In the genomic region with DNA sequence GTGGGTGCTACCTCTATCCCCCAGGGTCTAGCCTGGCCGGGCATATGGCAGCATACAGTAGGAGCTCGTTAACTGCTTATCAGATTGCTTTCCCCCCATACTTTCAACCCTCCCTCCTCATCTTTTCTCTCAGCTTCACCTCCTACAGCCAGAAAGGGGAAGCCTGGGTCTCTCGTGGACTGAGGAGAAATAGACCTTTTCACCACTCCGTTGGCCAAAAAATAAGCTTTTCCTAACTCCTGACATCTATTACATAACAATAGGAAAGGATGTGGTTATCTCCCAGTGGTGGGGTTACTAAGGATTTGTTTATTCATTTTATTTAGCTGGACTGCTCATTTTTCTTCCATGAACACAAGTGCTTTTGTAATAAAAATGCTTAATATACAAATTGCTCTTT, we compare ENCODE assay signal across 32 cellular contexts. TPM values are rescaled to one million over a fixed set of nuclear protein-coding genes. Genes with fewer than 3 reads are reported as not detected.
DNase-seq lines count a peak whose midpoint lies in the region; ATAC-seq and TF ChIP-seq lines count a peak whose summit lies in the region.
"Had no signal": no experiment of that assay in that cellular context is flagged by ENCODE, and none has a peak within 500 bp of the region (broad histone marks: within the 10 kb centered on the region; RNA-seq: fewer than 3 reads in every experiment).

No MANE protein-coding gene starts in this region.

- POLR2A ChIA-PET in HEK293 (lab: Yijun Ruan, JAX) = interaction anchor here (1.0 kb wide), 1 partner anchor 192 kb away, joined by 3 read pairs; the partner anchor contains the start of genes RNF167 and SLC25A11
- POLR2A ChIA-PET in naive thymus-derived CD4-positive, alpha-beta T cell (lab: Charles Lee) = interaction anchor here (0.5 to 0.9 kb wide), 2 partner anchors 17 to 47 kb away, joined by 3 to 4 read pairs; partner anchors contain the start of gene PSMB6

- peaks cover 19% of the 10 kb centered on the region for H3K4me1 Mint-ChIP-seq in activated CD4-positive, alpha-beta T cell treated with anti-CD3 and anti-CD28 coated beads, Interleukin-2, amount 10 ng/mL, durations not matched to agents 24 days and 14 days
- peaks cover 13 to 26% (median 21%) of the 10 kb centered on the region in 7 donors for H3K4me1 Mint-ChIP-seq in naive thymus-derived CD4-positive, alpha-beta T cell

- no peaks in the 10 kb centered on the region for H3K9me3 Mint-ChIP-seq in activated CD4-positive, alpha-beta T cell treated with anti-CD3 and anti-CD28 coated beads, Interleukin-2, amount 10 ng/mL, durations not matched to agents 24 days and 14 days
- peaks cover 0 to 1% (median 0%) of the 10 kb centered on the region in 11 donors for H3K9me3 Mint-ChIP-seq in naive thymus-derived CD4-positive, alpha-beta T cell
- H3K9me3 Mint-ChIP-seq: activated T-cell treated with anti-CD3 and anti-CD28 coated beads, Interleukin-2, amount 50 U/mL, for 72 hours; naive B cell had no signal

- H3K27ac ChIP-seq in HEK293 (ENCODE audit: extremely low read depth, low read depth, low read length) (no peak overlapping the region), caudate nucleus (ENCODE audit: low read depth, low read length) (peak overlapping the region; percentile 1)
- no peak overlapping the region for H3K27ac ChIP-seq in naive thymus-derived CD4-positive, alpha-beta T cell (ENCODE audit: low read depth, low read length)
- H3K27ac ChIP-seq: A549, cardiac muscle cell had no signal

- H3K27me3 Mint-ChIP-seq in activated CD4-positive, alpha-beta T cell treated with anti-CD3 and anti-CD28 coated beads, Interleukin-2, amount 10 ng/mL, durations not matched to agents 24 days and 14 days = peaks cover 34% of the 10 kb centered on the region
- peaks cover 0 to 45% (median 2%) of the 10 kb centered on the region in 5 donors for H3K27me3 Mint-ChIP-seq in naive thymus-derived CD4-positive, alpha-beta T cell

- DNase-seq in activated CD4-positive, alpha-beta T cell treated with anti-CD3 and anti-CD28 coated beads, Interleukin-2, amount 10 ng/mL, durations not matched to agents 24 days and 14 days = no peak
- DNase-seq in activated CD4-positive, alpha-beta T cell treated with anti-CD3 and anti-CD28 coated beads, Interleukin-2, amount 50 U/mL, for 1 hour = no peak
- no peak for DNase-seq in caudate nucleus (lab: John Stamatoyannopoulos, UW)
- DNase-seq in naive thymus-derived CD4-positive, alpha-beta T cell = no peak
- DNase-seq: activated CD4-positive, CD25-positive, alpha-beta regulatory T cell treated with anti-CD3 and anti-CD28 coated beads, Interleukin-2, amount 50 U/mL, for 72 hours; activated naive CD4-positive, alpha-beta T cell treated with anti-CD3 and anti-CD28 coated beads, Interleukin-2, amount 50 U/mL, for 16 hours; activated T-cell treated with anti-CD3 and anti-CD28 coated beads, Interleukin-2, amount 50 U/mL, for 72 hours; BE2C; dermis blood vessel endothelial cell; DND-41; H7; heart left ventricle; left cardiac atrium; naive B cell; NCI-H1105; NCI-H1930; NCI-H226; SHP77; stimulated activated CD4-positive, alpha-beta T cell treated with anti-CD3 and anti-CD28 coated beads, Interleukin-2, amount 100 ng/mL, for 24 hours had no signal

- no peaks in the 10 kb centered on the region for H3K4me1 ChIP-seq in HEK293 (ENCODE audit: control insufficient read depth, insufficient read depth, low read length)
- H3K4me1 ChIP-seq in naive thymus-derived CD4-positive, alpha-beta T cell (ENCODE audit: control insufficient read depth in 2 of 2, insufficient read depth in 2 of 2, low read length in 2 of 2) = peaks cover 5 to 7% of the 10 kb centered on the region in 2 donors
- H3K4me1 ChIP-seq: A549, BE2C had no signal

- no peaks in the 10 kb centered on the region for H3K36me3 Mint-ChIP-seq in activated CD4-positive, alpha-beta T cell treated with anti-CD3 and anti-CD28 coated beads, Interleukin-2, amount 10 ng/mL, durations not matched to agents 24 days and 14 days (ENCODE audit: low read depth)
- no peaks in the 10 kb centered on the region for H3K36me3 Mint-ChIP-seq in naive thymus-derived CD4-positive, alpha-beta T cell
- H3K36me3 Mint-ChIP-seq: naive B cell had no signal

- CTCF ChIA-PET in HEK293 (lab: Yijun Ruan, JAX) = no interaction called here
- CTCF ChIA-PET in naive thymus-derived CD4-positive, alpha-beta T cell (lab: Charles Lee) = no interaction called here

- peak overlapping the region; percentile 31 for H3K27ac Mint-ChIP-seq in activated CD4-positive, alpha-beta T cell treated with anti-CD3 and anti-CD28 coated beads, Interleukin-2, amount 10 ng/mL, durations not matched to agents 24 days and 14 days
- H3K27ac Mint-ChIP-seq in naive thymus-derived CD4-positive, alpha-beta T cell = peak overlapping the region in 4 of 9 donors; percentile 35 to 73 (median 62)
- H3K27ac Mint-ChIP-seq: activated T-cell treated with anti-CD3 and anti-CD28 coated beads, Interleukin-2, amount 50 U/mL, for 72 hours had no signal

- H3K9me3 ChIP-seq in HEK293 (ENCODE audit: control insufficient read depth, insufficient read depth, low read depth, low read length) = no peaks in the 10 kb centered on the region
- no peaks in the 10 kb centered on the region for H3K9me3 ChIP-seq in naive thymus-derived CD4-positive, alpha-beta T cell (ENCODE audit: control insufficient read depth in 2 of 3, low read length in 3 of 3)
- H3K9me3 ChIP-seq: A549, BE2C, heart left ventricle had no signal

- no peaks in the 10 kb centered on the region for H3K27me3 ChIP-seq in naive thymus-derived CD4-positive, alpha-beta T cell (ENCODE audit: control insufficient read depth in 2 of 2, insufficient read depth in 2 of 2, low read length in 2 of 2)

- intact Hi-C loops in activated CD4-positive, alpha-beta T cell treated with anti-CD3 and anti-CD28 coated beads, Interleukin-2, amount 10 ng/mL, durations not matched to agents 24 days and 14 days (cut with micrococcal nuclease) = loop anchor here (5.0 kb wide), 1 partner anchor 39 kb away; the partner anchor contains the start of genes GLTPD2 and VMO1
- intact Hi-C loops in naive thymus-derived CD4-positive, alpha-beta T cell (cut with micrococcal nuclease) = loop anchor here (1.0 to 5.0 kb wide), 2 partner anchors 9 to 36 kb away; partner anchors contain the start of genes ARRB2 (in 2 of the 2), CXCL16 (in 1 of the 2) and ZMYND15 (in 1 of the 2)

- no peaks in the 10 kb centered on the region for H3K36me3 ChIP-seq in HEK293 (ENCODE audit: control insufficient read depth in 2 of 2, insufficient read depth in 1 of 2, low read length in 2 of 2)
- H3K36me3 ChIP-seq in naive thymus-derived CD4-positive, alpha-beta T cell (ENCODE audit: control insufficient read depth in 2 of 3, insufficient read depth in 3 of 3, low read length in 3 of 3) = no peaks in the 10 kb centered on the region
- H3K36me3 ChIP-seq: BE2C, cardiac muscle cell, heart left ventricle had no signal

- H3K4me3 Mint-ChIP-seq in activated CD4-positive, alpha-beta T cell treated with anti-CD3 and anti-CD28 coated beads, Interleukin-2, amount 10 ng/mL, durations not matched to agents 24 days and 14 days = peak overlapping the region; percentile 60
- peak overlapping the region in 7 of 10 donors; percentile 37 to 76 (median 72) for H3K4me3 Mint-ChIP-seq in naive thymus-derived CD4-positive, alpha-beta T cell

- no peak for TF ChIP-seq CTCF in HEK293 (tag by site-specific recombination; IDR thresholded peaks at IDR 0.05)

- H3K4me3 ChIP-seq in HEK293 (ENCODE audit: low read depth, low read length) = no peak overlapping the region
- H3K4me3 ChIP-seq in naive thymus-derived CD4-positive, alpha-beta T cell (ENCODE audit: low read length) = no peak overlapping the region
- H3K4me3 ChIP-seq: A549, cardiac muscle cell, GM12878, heart left ventricle, smooth muscle cell had no signal

- ATAC-seq in naive thymus-derived CD4-positive, alpha-beta T cell = no peak
- ATAC-seq in GM19035 (IDR thresholded peaks at IDR 0.05; ENCODE audit: unreplicated experiment) (no peak), GM21447 (IDR thresholded peaks at IDR 0.05; ENCODE audit: unreplicated experiment) (no peak), GM19455 (IDR thresholded peaks at IDR 0.05; ENCODE audit: unreplicated experiment) (no peak)
- ATAC-seq: A549 had no signal

TF ChIP-seq in HEK293, 187 proteins besides CTCF, POLR2A, EP300 and RAD21 (continues in another document):
- no peak for TF ChIP-seq ZNF155 (tag by site-specific recombination; IDR thresholded peaks at IDR 0.05)
- no peak for TF ChIP-seq ZNF670 (tag by site-specific recombination; IDR thresholded peaks at IDR 0.05; ENCODE audit: low read depth)
- TF ChIP-seq ZNF341 (tag by site-specific recombination; IDR thresholded peaks at IDR 0.05; ENCODE audit: low read depth) = peak; percentile 43
- no peak for TF ChIP-seq ZNF530 (tag by site-specific recombination; IDR thresholded peaks at IDR 0.05; ENCODE audit: low read depth)

RNA-seq across cellular contexts. Expression of gene CXCL16, which starts 9.0 kb away (rescaled TPM):
- total RNA-seq in activated CD4-positive, alpha-beta T cell treated with anti-CD3 and anti-CD28 coated beads, Interleukin-2, amount 10 ng/mL, durations not matched to agents 24 days and 14 days = 1.8 and 2.5 TPM in 2 replicates
- 10 to 100 TPM in 2 of 5 experiments, 1 to 10 TPM in 3; 2.6 to 68.0 (median 3.4) TPM for total RNA-seq in naive thymus-derived CD4-positive, alpha-beta T cell
- 1 to 10 TPM; 1.2 to 4.4 TPM for polyA plus RNA-seq in naive thymus-derived CD4-positive, alpha-beta T cell

RNA-seq across cellular contexts. Expression of gene ZMYND15, which starts 9.1 kb away (rescaled TPM):
- not detected in 2 replicates for total RNA-seq in activated CD4-positive, alpha-beta T cell treated with anti-CD3 and anti-CD28 coated beads, Interleukin-2, amount 10 ng/mL, durations not matched to agents 24 days and 14 days
- 1 to 10 TPM in 2 of 5 experiments, under 1 TPM in 2, not detected in 1; 0.22 to 5.2 (median 1.4) TPM for total RNA-seq in naive thymus-derived CD4-positive, alpha-beta T cell
- polyA plus RNA-seq in naive thymus-derived CD4-positive, alpha-beta T cell = not detected
- total RNA-seq: cardiac muscle cell, dermis blood vessel endothelial cell, smooth muscle cell had no signal
- polyA plus RNA-seq: cardiac muscle cell, smooth muscle cell had no signal

RNA-seq across cellular contexts. Expression of gene MED11, which starts 17.5 kb away (rescaled TPM):
- total RNA-seq in activated CD4-positive, alpha-beta T cell treated with anti-CD3 and anti-CD28 coated beads, Interleukin-2, amount 10 ng/mL, durations not matched to agents 24 days and 14 days = 19.1 and 20.4 TPM in 2 replicates
- total RNA-seq in naive thymus-derived CD4-positive, alpha-beta T cell = 10 to 100 TPM; 10.4 to 32.0 (median 25.5) TPM
- 10 to 100 TPM; 43.2 to 73.9 TPM for polyA plus RNA-seq in naive thymus-derived CD4-positive, alpha-beta T cell

RNA-seq across cellular contexts. Expression of gene TM4SF5, which starts 23.0 kb away (rescaled TPM):
- not detected in 2 replicates for total RNA-seq in activated CD4-positive, alpha-beta T cell treated with anti-CD3 and anti-CD28 coated beads, Interleukin-2, amount 10 ng/mL, durations not matched to agents 24 days and 14 days
- total RNA-seq in naive thymus-derived CD4-positive, alpha-beta T cell = not detected
- not detected for polyA plus RNA-seq in naive thymus-derived CD4-positive, alpha-beta T cell
- total RNA-seq: activated T-cell treated with anti-CD3 and anti-CD28 coated beads, Interleukin-2, amount 50 U/mL, for 72 hours; aorta; cardiac muscle cell; dermis blood vessel endothelial cell; H7; heart left ventricle; left cardiac atrium; LHCN-M2; osteoblast; renal cortical epithelial cell; smooth muscle cell; urinary bladder had no signal
- polyA plus RNA-seq: cardiac muscle cell, GM12878, heart left ventricle, smooth muscle cell had no signal

RNA-seq across cellular contexts. Expression of gene VMO1, which starts 37.5 kb away (rescaled TPM):
- not detected in 2 replicates for total RNA-seq in activated CD4-positive, alpha-beta T cell treated with anti-CD3 and anti-CD28 coated beads, Interleukin-2, amount 10 ng/mL, durations not matched to agents 24 days and 14 days
- total RNA-seq in naive thymus-derived CD4-positive, alpha-beta T cell = 1 to 10 TPM in 1 of 5 experiments, under 1 TPM in 1, not detected in 3; 0.66 to 3.0 TPM
- not detected for polyA plus RNA-seq in naive thymus-derived CD4-positive, alpha-beta T cell
- total RNA-seq: H7, osteoblast, renal cortical epithelial cell, smooth muscle cell had no signal
